1 cellular context compared by ENCODE assay signal in the genomic region with DNA sequence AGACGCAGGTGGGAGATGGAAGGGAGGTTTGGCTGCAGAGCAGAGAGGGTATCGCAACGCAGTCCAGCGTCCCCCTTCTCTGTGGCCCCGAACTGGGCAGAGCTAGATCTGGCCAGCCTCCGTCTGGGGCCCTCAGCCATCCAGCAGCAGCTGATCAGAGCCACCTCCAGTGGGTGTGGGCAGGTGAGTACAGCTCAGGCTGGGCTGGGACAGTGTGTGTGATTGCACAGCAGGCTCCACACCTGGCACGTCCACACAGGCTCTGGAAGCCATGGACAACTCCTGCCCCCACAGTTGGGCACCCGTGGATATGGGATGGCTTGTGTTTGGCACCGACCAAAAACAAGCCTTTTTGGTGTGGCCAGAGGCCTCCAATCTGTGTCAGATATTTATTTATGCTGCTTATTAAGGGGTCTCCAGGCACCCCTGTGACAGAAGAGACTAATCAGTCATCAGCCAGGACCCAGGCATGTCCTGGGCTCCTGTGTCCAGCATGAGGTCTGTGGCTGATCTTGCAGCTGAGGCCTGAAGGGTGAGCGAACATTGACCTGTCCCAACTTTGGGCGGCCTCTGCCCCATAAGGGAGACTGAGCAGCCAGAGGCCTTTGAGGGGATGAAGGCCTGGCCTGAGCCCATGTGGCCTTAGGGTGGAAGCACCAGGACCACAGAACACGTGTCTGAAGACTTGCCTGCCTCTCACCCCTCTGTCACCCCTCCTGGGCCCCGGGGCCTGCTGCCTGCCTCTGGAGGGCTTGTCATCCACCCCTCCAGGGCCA.
TF ChIP-seq lines count a peak whose summit lies in the region.

No MANE protein-coding gene starts in this region.

TF ChIP-seq in IMR-90, 13 proteins besides CTCF, POLR2A, EP300 and RAD21:
- no peak for TF ChIP-seq BHLHE40 (IDR thresholded peaks at IDR 0.05; ENCODE audit: low read depth, low read length)
- TF ChIP-seq RCOR1 (IDR thresholded peaks at IDR 0.05; ENCODE audit: insufficient replicate concordance, low read length), result no peak
- TF ChIP-seq, protein P1, sequence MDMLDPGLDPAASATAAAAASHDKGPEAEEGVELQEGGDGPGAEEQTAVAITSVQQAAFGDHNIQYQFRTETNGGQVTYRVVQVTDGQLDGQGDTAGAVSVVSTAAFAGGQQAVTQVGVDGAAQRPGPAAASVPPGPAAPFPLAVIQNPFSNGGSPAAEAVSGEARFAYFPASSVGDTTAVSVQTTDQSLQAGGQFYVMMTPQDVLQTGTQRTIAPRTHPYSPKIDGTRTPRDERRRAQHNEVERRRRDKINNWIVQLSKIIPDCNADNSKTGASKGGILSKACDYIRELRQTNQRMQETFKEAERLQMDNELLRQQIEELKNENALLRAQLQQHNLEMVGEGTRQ (IDR thresholded peaks at IDR 0.05; ENCODE audit: low read depth, low read length), result no peak
- TF ChIP-seq CEBPB (IDR thresholded peaks at IDR 0.05; ENCODE audit: low read depth, low read length), result no peak
